Comparison of ENCODE assay signal across 10 cellular contexts in the genomic region with DNA sequence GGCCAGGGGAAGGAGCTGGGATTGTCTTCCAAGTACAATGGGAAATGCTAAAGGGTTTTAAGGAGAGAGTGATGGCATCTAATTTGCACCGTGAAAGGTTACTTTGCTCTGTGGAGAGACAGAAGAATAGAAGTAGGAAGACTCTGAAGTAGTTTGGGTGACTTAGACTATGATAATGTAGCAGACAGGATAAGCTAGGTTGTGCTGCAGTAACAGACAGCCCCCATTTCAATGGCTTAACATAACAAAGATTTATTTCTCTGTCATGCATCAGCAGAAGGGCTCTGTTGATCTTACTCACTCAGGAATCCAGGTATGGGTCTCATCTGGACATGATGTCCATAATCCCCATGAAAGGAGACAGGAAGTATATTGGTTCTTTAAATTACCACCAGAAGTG. TPM values are rescaled to one million over a fixed set of nuclear protein-coding genes. Genes with fewer than 3 reads are reported as not detected.
"Had no signal": no experiment of that assay in that cellular context is flagged by ENCODE, and none has a peak within 500 bp of the region (broad histone marks: within the 10 kb centered on the region; RNA-seq: fewer than 3 reads in every experiment).

No MANE protein-coding gene starts in this region.

- H3K9me3 Mint-ChIP-seq: HFFc6 had no signal

- H3K4me3 Mint-ChIP-seq: HFFc6 had no signal

- DNase-seq: GM23248, GOT3, H7, HFFc6, IMR-90, KBM-7 had no signal

- H3K27ac ChIP-seq: GM23248 had no signal

- H3K27ac Mint-ChIP-seq: HFFc6 had no signal

- H2AFZ ChIP-seq: GM23248 had no signal

- H3K4me1 ChIP-seq: HAP-1 had no signal

- ATAC-seq: HCT116 had no signal

- H3K9ac ChIP-seq: GM23248 had no signal

- H3K9me3 ChIP-seq: HAP-1 had no signal

- H3K36me3 ChIP-seq: HAP-1 had no signal

- H3K4me3 ChIP-seq: GM23248, HAP-1 had no signal

RNA-seq across cellular contexts. Expression of a gene that starts 26.4 kb away (rescaled TPM):
- total RNA-seq: GM23248, H4, H7, HFFc6, HT1080, IMR-90 had no signal
- polyA plus RNA-seq: GM23248, IMR-90 had no signal

RNA-seq across cellular contexts. Expression of a gene that starts 52.5 kb away (rescaled TPM):
- total RNA-seq: GM23248, H4, H7, HFFc6, HT1080, IMR-90 had no signal
- polyA plus RNA-seq: GM23248, IMR-90 had no signal
